Comparison of ENCODE assay signal across 8 cellular contexts in genomic region chr5:148382961-148383360, GRCh38. TPM values are rescaled to one million over a fixed set of nuclear protein-coding genes. Genes with fewer than 3 reads are reported as not detected.
DNase-seq lines count a peak whose midpoint lies in the region; ATAC-seq and TF ChIP-seq lines count a peak whose summit lies in the region.

No MANE protein-coding gene starts in this region.

- H3K27me3 ChIP-seq in rectal smooth muscle tissue (ENCODE audit: control insufficient read depth, insufficient read depth, low read length): no peaks in the 10 kb centered on the region

- TF ChIP-seq CTCF in fibroblast of the aortic adventitia (IDR thresholded peaks at IDR 0.05; ENCODE audit: insufficient read depth, low read length): no peak

- H3K4me3 ChIP-seq in SK-N-MC (peak overlapping the region; percentile 94), fibroblast of the aortic adventitia (ENCODE audit: low read depth, low read length) (peak overlapping the region; percentile 87), rectal smooth muscle tissue (ENCODE audit: low read length) (peak overlapping the region; percentile 87)

- DNase-seq in G401 (ENCODE audit: low spot score) (peak; percentile 59), SK-N-MC (ENCODE audit: low read depth, low spot score) (no peak), fibroblast of the aortic adventitia (ENCODE audit: low read depth) (peak; percentile 11), NCI-H345 treated with DMSO at 0.1 percent for 48 hours (lab: John Stamatoyannopoulos, UW; ENCODE audit: unreplicated experiment) (no peak), NCI-H1930 (lab: John Stamatoyannopoulos, UW) (no peak)

- peaks cover 21% of the 10 kb centered on the region for H3K4me1 ChIP-seq in rectal smooth muscle tissue (ENCODE audit: control insufficient read depth, insufficient read depth, low read length)

- TF ChIP-seq POLR2A in GM18505 (IDR thresholded peaks at IDR 0.05; ENCODE audit: borderline replicate concordance, extremely low read depth, insufficient read depth, insufficient read length): no peak

- in situ Hi-C loops in G401 (cut with HindIII; ENCODE audit: low sequenced_read_pairs): no loop called here

- H3K27ac ChIP-seq in SK-N-MC (peak overlapping the region; percentile 66), rectal smooth muscle tissue (ENCODE audit: low read depth, low read length) (peak overlapping the region; percentile 82)

- no peaks in the 10 kb centered on the region for H3K36me3 ChIP-seq in SK-N-MC (ENCODE audit: insufficient read depth, low read length)
- peaks cover 2% of the 10 kb centered on the region for H3K36me3 ChIP-seq in rectal smooth muscle tissue (ENCODE audit: control insufficient read depth, insufficient read depth, low read length)

- ATAC-seq in GM18505 (IDR thresholded peaks at IDR 0.05; ENCODE audit: unreplicated experiment) (no peak), HG02973 (IDR thresholded peaks at IDR 0.05; ENCODE audit: unreplicated experiment) (no peak)

- H3K9ac ChIP-seq in SK-N-MC (ENCODE audit: insufficient read length) (peak overlapping the region; percentile 97), rectal smooth muscle tissue (ENCODE audit: low read length) (peak overlapping the region; percentile 80)

- H3K9me3 ChIP-seq in SK-N-MC (ENCODE audit: low read depth, low read length): no peaks in the 10 kb centered on the region

RNA-seq across cellular contexts. Expression of gene FBXO38, which starts 0.8 kb away (rescaled TPM):
- 32.5 and 37.0 TPM in 2 replicates for total RNA-seq in G401 (2014; rRNA removed; shearing (Covaris generic))
- 45.7 and 61.0 TPM in 2 replicates for total RNA-seq in fibroblast of the aortic adventitia (ENCODE audit: low replicate concordance)

RNA-seq across cellular contexts. Expression of gene SPINK9, which starts 47.6 kb away (rescaled TPM):
- total RNA-seq in G401 (2014; rRNA removed; shearing (Covaris generic)): not detected in 2 replicates
- total RNA-seq in fibroblast of the aortic adventitia (ENCODE audit: low replicate concordance): not detected in 2 replicates

Comparison
In these comparisons a context has a peak if more than half of its experiments do, and no peak if none do; other contexts are left out.
1. DNase-seq: peak in G401 (single experiment) and fibroblast of the aortic adventitia (single experiment); none in SK-N-MC (single experiment), NCI-H345 treated with DMSO at 0.1 percent for 48 hours (single experiment) and NCI-H1930 (0 of 2).
2. Peak in every context shown above with its lines, with median percentiles within 50 percentile points of each other: H3K4me3 ChIP-seq.